In the genomic region with DNA sequence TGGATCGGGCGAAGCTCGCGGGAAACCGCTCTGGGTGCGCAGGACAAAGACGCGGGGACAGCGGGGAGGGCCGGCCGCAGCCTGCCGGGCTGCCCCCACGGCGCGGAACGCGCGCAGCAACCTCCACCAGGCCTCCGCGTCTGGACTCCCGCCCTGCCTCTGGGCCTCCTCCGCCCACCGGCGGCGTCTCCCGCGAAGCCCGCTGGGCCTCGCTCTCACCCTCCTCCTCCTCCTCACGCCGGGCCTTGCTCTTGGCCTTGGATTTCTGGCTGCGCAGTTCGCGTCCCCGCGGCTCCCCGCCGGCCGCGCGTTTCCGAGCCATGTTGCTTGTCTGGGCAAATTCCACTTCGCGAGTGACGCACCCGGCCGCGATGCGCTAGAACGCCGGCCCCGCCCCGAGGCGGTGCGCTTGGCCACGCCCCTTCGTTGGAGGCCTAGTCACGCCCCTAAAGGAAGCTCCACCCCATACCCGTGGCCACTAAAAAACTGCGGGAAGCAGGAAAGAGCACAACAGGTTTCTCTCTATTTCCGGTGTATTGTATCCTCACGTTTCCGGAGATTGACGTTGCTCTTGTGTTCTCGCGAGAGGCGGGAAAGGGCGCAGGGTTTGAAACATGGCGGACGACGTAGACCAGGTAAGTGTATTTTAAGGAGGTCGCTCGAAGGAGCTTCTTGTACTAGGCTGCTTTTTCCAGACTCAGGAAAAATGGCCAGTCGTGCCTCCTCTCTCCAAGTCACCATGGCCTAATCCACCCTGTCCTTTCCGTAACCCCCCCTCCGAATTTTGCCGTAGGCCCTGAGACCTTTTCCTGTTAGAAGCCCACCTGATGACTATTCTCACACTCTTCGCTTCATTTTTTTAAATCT, we compare ENCODE assay signal across 8 cellular contexts. TPM values are rescaled to one million over a fixed set of nuclear protein-coding genes. Genes with fewer than 3 reads are reported as not detected.
DNase-seq lines count a peak whose midpoint lies in the region; TF ChIP-seq lines count a peak whose summit lies in the region.

TSS of gene LSM3 (plus strand) at position 571 of the 867 bp plus-strand sequence. CDS start at position 615, 44 bp downstream.
TSS of gene XPC (minus strand) at position 355 of the 867 bp plus-strand sequence. CDS start at position 322, 33 bp downstream.

- intact Hi-C loops in activated naive CD4-positive, alpha-beta T cell treated with anti-CD3 and anti-CD28 coated beads for 36 hours (cut with micrococcal nuclease) = loop anchor here (1.0 to 5.0 kb wide), 11 partner anchors 54 to 1336 kb away; partner anchors contain the start of genes CCDC174, CHCHD4, MRPS25 and NUP210

- DNase-seq in GM03348 (ENCODE audit: low spot score) (peak; percentile 96), HFF-Myc (ENCODE audit: extremely low read depth, low read depth) (peak; percentile 98), NAMALWA (ENCODE audit: low spot score) (peak; percentile 99), SK-N-DZ (ENCODE audit: low spot score) (peak; percentile 99), foreskin melanocyte (peak; percentile 98)
- DNase-seq in activated naive CD4-positive, alpha-beta T cell treated with anti-CD3 and anti-CD28 coated beads for 36 hours = peak; percentile 97

- H3K4me1 Mint-ChIP-seq in activated naive CD4-positive, alpha-beta T cell treated with anti-CD3 and anti-CD28 coated beads for 36 hours (ENCODE audit: low read depth) = peaks cover 63% of the 10 kb centered on the region

- TF ChIP-seq CTCF in HFF-Myc (IDR thresholded peaks at IDR 0.05; ENCODE audit: low read depth, low read length, missing control alignments) = no peak

- no peaks in the 10 kb centered on the region for H3K9me3 Mint-ChIP-seq in activated naive CD4-positive, alpha-beta T cell treated with anti-CD3 and anti-CD28 coated beads for 36 hours

- peaks cover 29% of the 10 kb centered on the region for H3K36me3 Mint-ChIP-seq in activated naive CD4-positive, alpha-beta T cell treated with anti-CD3 and anti-CD28 coated beads for 36 hours (ENCODE audit: low read depth)

- peaks cover 22% of the 10 kb centered on the region for H3K36me3 ChIP-seq in neuron (ENCODE audit: insufficient read depth, low read length)
- H3K36me3 ChIP-seq in subcutaneous abdominal adipose tissue (ENCODE audit: control insufficient read depth in 5 of 5, insufficient read depth in 5 of 5, low read length in 5 of 5) = peaks cover 9 to 22% (median 18%) of the 10 kb centered on the region in 5 donors

- H3K27me3 ChIP-seq in neuron (ENCODE audit: insufficient read depth, low read length) (no peaks in the 10 kb centered on the region), subcutaneous abdominal adipose tissue (ENCODE audit: control insufficient read depth in 5 of 5, insufficient read depth in 4 of 5, low read length in 5 of 5) (no peaks in the 10 kb centered on the region)

- H3K9me3 ChIP-seq in neuron (ENCODE audit: low read length) (no peaks in the 10 kb centered on the region), subcutaneous abdominal adipose tissue (ENCODE audit: control insufficient read depth in 5 of 5, low read length in 5 of 5) (no peaks in the 10 kb centered on the region)

- H2AFZ ChIP-seq in neuron (ENCODE audit: low read depth, low read length) = peak within 1 kb of the TSS; percentile 56

- peak within 1 kb of the TSS; percentile 98 for H3K27ac Mint-ChIP-seq in activated naive CD4-positive, alpha-beta T cell treated with anti-CD3 and anti-CD28 coated beads for 36 hours

- peak within 1 kb of the TSS; percentile 80 for H3K4me3 ChIP-seq in HFF-Myc (replicated peaks; ENCODE audit: low read depth, low read length)
- H3K4me3 ChIP-seq in neuron (ENCODE audit: low read length) = peak within 1 kb of the TSS; percentile 83
- H3K4me3 ChIP-seq in subcutaneous abdominal adipose tissue (ENCODE audit: low read depth in 1 of 5, low read length in 5 of 5) = peak within 1 kb of the TSS; percentile 77 to 98 (median 93)

- H3K27ac ChIP-seq in subcutaneous abdominal adipose tissue (ENCODE audit: low read depth, low read length) = peak within 1 kb of the TSS; percentile 64

- peaks cover 26% of the 10 kb centered on the region for H3K4me1 ChIP-seq in neuron (ENCODE audit: insufficient read depth, low read length)
- peaks cover 5 to 22% (median 19%) of the 10 kb centered on the region in 5 donors for H3K4me1 ChIP-seq in subcutaneous abdominal adipose tissue (ENCODE audit: control insufficient read depth in 5 of 5, insufficient read depth in 5 of 5, low read length in 5 of 5)

- H3K9ac ChIP-seq in subcutaneous abdominal adipose tissue (ENCODE audit: low read length in 5 of 5) = peak within 1 kb of the TSS; percentile 88 to 98 (median 94)

- no peaks in the 10 kb centered on the region for H3K27me3 Mint-ChIP-seq in activated naive CD4-positive, alpha-beta T cell treated with anti-CD3 and anti-CD28 coated beads for 36 hours (ENCODE audit: low read depth)

- H3K4me3 Mint-ChIP-seq in activated naive CD4-positive, alpha-beta T cell treated with anti-CD3 and anti-CD28 coated beads for 36 hours = peak within 1 kb of the TSS; percentile 96

- CTCF ChIA-PET in activated naive CD4-positive, alpha-beta T cell treated with anti-CD3 and anti-CD28 coated beads for 36 hours (lab: Charles Lee) = interaction anchor here (0.9 to 1.9 kb wide), 5 partner anchors 25 to 298 kb away, joined by 3 to 13 read pairs (median 3); partner anchors contain the start of genes CHCHD4, TMEM43 and WNT7A

RNA-seq across cellular contexts. Expression of gene LSM3, which starts in this region (rescaled TPM):
- 42.8 and 54.0 TPM in 2 replicates for polyA plus RNA-seq in SK-N-DZ (2014; cell fraction: cytosol; rRNA removed)
- 31.0 and 39.0 TPM in 2 replicates for polyA plus RNA-seq in SK-N-DZ (2014; cell fraction: nucleus; rRNA removed)
- total RNA-seq in activated naive CD4-positive, alpha-beta T cell treated with anti-CD3 and anti-CD28 coated beads for 36 hours = 10 to 100 TPM; 26.1 to 26.2 TPM

RNA-seq across cellular contexts. Expression of gene XPC, which starts in this region (rescaled TPM):
- 32.3 and 35.1 TPM in 2 replicates for polyA plus RNA-seq in SK-N-DZ (2014; cell fraction: cytosol; rRNA removed)
- polyA plus RNA-seq in SK-N-DZ (2014; cell fraction: nucleus; rRNA removed) = 50.3 and 63.1 TPM in 2 replicates
- total RNA-seq in activated naive CD4-positive, alpha-beta T cell treated with anti-CD3 and anti-CD28 coated beads for 36 hours = 10 to 100 TPM; 39.0 to 39.8 TPM

Comparison
In these comparisons a context has a peak if more than half of its experiments do, and no peak if none do; other contexts are left out.
1. Peak in every context shown above with its lines: DNase-seq, H3K4me3 ChIP-seq and H3K27ac ChIP-seq.